Comparison of ENCODE assay signal across 20 cellular contexts in the genomic region with DNA sequence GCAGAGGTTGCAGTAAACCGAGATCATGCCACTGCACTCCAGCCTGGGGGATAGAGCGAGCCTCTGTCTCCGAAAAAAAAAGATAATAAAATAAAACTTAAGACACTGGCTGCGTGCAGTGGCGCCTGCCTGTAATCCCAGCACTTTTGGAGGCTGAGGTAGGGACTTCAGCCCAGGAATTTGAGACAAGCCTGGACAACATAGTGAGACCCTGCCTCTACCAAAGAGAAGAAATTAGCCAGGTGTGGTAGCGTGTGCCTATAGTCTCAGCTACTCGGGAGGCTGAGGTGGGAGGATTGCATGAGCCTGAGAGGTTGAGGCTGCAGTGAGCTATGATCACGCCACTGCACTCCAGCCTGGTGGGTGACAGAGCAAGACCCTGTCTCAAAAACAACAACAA. TPM values are rescaled to one million over a fixed set of nuclear protein-coding genes. Genes with fewer than 3 reads are reported as not detected.
DNase-seq lines count a peak whose midpoint lies in the region; ATAC-seq, FAIRE-seq and TF ChIP-seq lines count a peak whose summit lies in the region.
"Had no signal": no experiment of that assay in that cellular context is flagged by ENCODE, and none has a peak within 500 bp of the region (broad histone marks: within the 10 kb centered on the region; RNA-seq: fewer than 3 reads in every experiment).

No MANE protein-coding gene starts in this region.

- no peak for FAIRE-seq in A549 (lab: Jason Lieb, UNC)
- FAIRE-seq in H54 (lab: Jason Lieb, UNC), result no peak

- H3K4me3 ChIP-seq in A549 (no peak overlapping the region), fibroblast of lung (replicated peaks in 1 of 4; ENCODE audit: control extremely low read depth in 1 of 4, insufficient read depth in 1 of 4, low read depth in 3 of 4, low read length in 4 of 4) (no peak overlapping the region), gastrocnemius medialis (no peak overlapping the region), testis (no peak overlapping the region)
- H3K4me3 ChIP-seq: SJCRH30 had no signal

- peak overlapping the region; percentile 72 for H3K4me2 ChIP-seq in A549
- no peak overlapping the region for H3K4me2 ChIP-seq in fibroblast of lung (ENCODE audit: extremely low read depth, insufficient read depth, low read length)
- H3K4me2 ChIP-seq: KMS-11 had no signal

- no peaks in the 10 kb centered on the region for H3K9me3 Mint-ChIP-seq in HFFc6

- peaks cover 65% of the 10 kb centered on the region for H3K4me1 Mint-ChIP-seq in HFFc6 (ENCODE audit: low read depth)

- no peak for TF ChIP-seq CTCF in A549 (IDR thresholded peaks at IDR 0.05)
- no peak for TF ChIP-seq CTCF in HFFc6 (IDR thresholded peaks at IDR 0.05)
- no peak for TF ChIP-seq CTCF in fibroblast of lung (conservative IDR thresholded peaks at IDR 0.05 in 1 of 2, IDR thresholded peaks at IDR 0.05 in 1 of 2; ENCODE audit: low read depth in 1 of 2, low read length in 2 of 2)
- TF ChIP-seq CTCF in gastrocnemius medialis (IDR thresholded peaks at IDR 0.05 in 4 of 5, conservative IDR thresholded peaks at IDR 0.05 in 1 of 5), result no peak
- no peak for TF ChIP-seq CTCF in testis (IDR thresholded peaks at IDR 0.05)

- H3K36me3 Mint-ChIP-seq in HFFc6 (ENCODE audit: low read depth), result peaks cover 6% of the 10 kb centered on the region; the same call in 1 of the 2 replicates

- H3K9me3 ChIP-seq in A549 (no peaks in the 10 kb centered on the region), fibroblast of lung (ENCODE audit: control insufficient read depth, insufficient read depth, low read depth, low read length) (no peaks in the 10 kb centered on the region), gastrocnemius medialis (no peaks in the 10 kb centered on the region), testis (no peaks in the 10 kb centered on the region)
- H3K9me3 ChIP-seq: SJCRH30 had no signal

- H3K27ac Mint-ChIP-seq in HFFc6, result peak overlapping the region; percentile 88

- H3K27me3 Mint-ChIP-seq in HFFc6 (ENCODE audit: insufficient read depth), result peaks cover 1% of the 10 kb centered on the region

- H3K79me2 ChIP-seq in fibroblast of lung (ENCODE audit: control insufficient read depth, insufficient read depth, low read length), result peaks cover 8% of the 10 kb centered on the region

- no peak overlapping the region for H2AFZ ChIP-seq in fibroblast of lung (ENCODE audit: low read length)

- WGBS in A549 (ENCODE audit: missing lambda C conversion rate), result 94% methylated on average over 8 of the region's 8 CpGs
- 78 to 82% methylated on average over 8 of the region's 8 CpGs for WGBS in testis, 2 donors

- H3K27ac ChIP-seq in A549 (peak overlapping the region; percentile 66 to 79; a peak in 5 of 6 replicates), fibroblast of lung (ENCODE audit: insufficient read depth, low read length) (peak overlapping the region; percentile 8), gastrocnemius medialis (peak overlapping the region; percentile 95 to 100 (median 98)), testis (no peak overlapping the region)
- H3K27ac ChIP-seq: KMS-11, SJCRH30 had no signal

- TF ChIP-seq RAD21 in A549 (conservative IDR thresholded peaks at IDR 0.05 in 1 of 2, IDR thresholded peaks at IDR 0.05 in 1 of 2), result no peak

- CTCF ChIA-PET in A549 (lab: Yijun Ruan, JAX), result interaction anchor here (0.8 to 50.4 kb wide), 4 partner anchors 9 to 117 kb away, joined by 3 to 2395 read pairs (median 537); partner anchors contain the start of genes CDC6, GJD3 and RARA

- TF ChIP-seq EP300 in A549 (IDR thresholded peaks at IDR 0.05), result no peak

- peaks cover 2% of the 10 kb centered on the region for H3K36me3 ChIP-seq in fibroblast of lung (ENCODE audit: control insufficient read depth, insufficient read depth, low read length)
- no peaks in the 10 kb centered on the region for H3K36me3 ChIP-seq in gastrocnemius medialis
- H3K36me3 ChIP-seq in testis (ENCODE audit: low read depth, missing control alignments), result no peaks in the 10 kb centered on the region

- intact Hi-C loops in gastrocnemius medialis (cut with DNase I; ENCODE audit: low total_unique reads), result no loop called here
- intact Hi-C loops in testis (cut with DNase I; ENCODE audit: low total_unique reads), result no loop called here

- in situ Hi-C loops in gastrocnemius medialis (cut with MboI; ENCODE audit: low sequenced_read_pairs in 4 of 4), result no loop called here

- H3K27me3 ChIP-seq in fibroblast of lung (ENCODE audit: control insufficient read depth, insufficient read depth, low read length), result no peaks in the 10 kb centered on the region
- H3K27me3 ChIP-seq in gastrocnemius medialis, result no peaks in the 10 kb centered on the region
- H3K27me3 ChIP-seq in testis, result no peaks in the 10 kb centered on the region
- H3K27me3 ChIP-seq: SJCRH30 had no signal

- H3K4me1 ChIP-seq in A549 (peaks cover 64% of the 10 kb centered on the region), fibroblast of lung (ENCODE audit: control insufficient read depth, extremely low read depth, insufficient read depth, low read length) (peaks cover 33% of the 10 kb centered on the region), gastrocnemius medialis (peaks cover 89 to 95% of the 10 kb centered on the region in 2 donors), testis (peaks cover 100% of the 10 kb centered on the region)

- POLR2A ChIA-PET in A549 (lab: Yijun Ruan, JAX), result no interaction called here

- ATAC-seq in A549, result no peak
- ATAC-seq in gastrocnemius medialis, result no peak
- ATAC-seq: activated CD4-positive, CD25-positive, alpha-beta regulatory T cell treated with anti-CD3 and anti-CD28 coated beads, Interleukin-2, amount 50 U/mL, for 24 hours; left lobe of liver; stimulated activated naive CD8-positive, alpha-beta T cell treated with anti-CD3 and anti-CD28 coated beads, Interleukin-15, Interleukin-2, amounts not matched to agents 100 U/mL and 50 U/mL, for 24 hours had no signal

- no peak overlapping the region for H3K4me3 Mint-ChIP-seq in HFFc6

- no peak overlapping the region for H3K9ac ChIP-seq in fibroblast of lung (ENCODE audit: insufficient read depth, low read length)
- H3K9ac ChIP-seq: KMS-11 had no signal

- no peak for TF ChIP-seq POLR2A in A549 (IDR thresholded peaks at IDR 0.05; ENCODE audit: low read length)
- TF ChIP-seq POLR2A in gastrocnemius medialis (IDR thresholded peaks at IDR 0.05), result peak in 1 of 2 donors; percentile 13
- TF ChIP-seq POLR2A in H54 (IDR thresholded peaks at IDR 0.05; ENCODE audit: low read depth, low read length), result no peak
- TF ChIP-seq POLR2A in testis (IDR thresholded peaks at IDR 0.05), result no peak

- H4K20me1 ChIP-seq in fibroblast of lung (ENCODE audit: control insufficient read depth, extremely low read depth, insufficient read depth, low read length), result no peaks in the 10 kb centered on the region

- DNase-seq in A549 (ENCODE audit: low read depth in 1 of 2, low spot score in 1 of 2) (no peak), HFFc6 (no peak), fibroblast of lung (ENCODE audit: low read depth in 2 of 2) (no peak), gastrocnemius medialis (no peak), HUDEP-2 (lab: John Stamatoyannopoulos, UW; ENCODE audit: unreplicated experiment in 76 of 76) (no peak), H54 (ENCODE audit: insufficient read length, low spot score) (no peak), T-helper 1 cell (no peak), testis (no peak)
- DNase-seq: activated CD8-positive, alpha-beta memory T cell treated with anti-CD3 and anti-CD28 coated beads for 24 hours; DND-41; glutamatergic neuron; NCI-H1694 treated with DMSO at 0.1 percent for 48 hours; NCI-H226; nucleus accumbens; PC-3; SJCRH30; stimulated activated naive CD8-positive, alpha-beta T cell treated with anti-CD3 and anti-CD28 coated beads, Interleukin-15, Interleukin-2, amounts not matched to agents 100 U/mL and 50 U/mL, for 24 hours had no signal

RNA-seq across cellular contexts. Expression of gene RARA, which starts 26.6 kb away (rescaled TPM):
- polyA plus RNA-seq in A549 (2011; rRNA removed), result 8.6 and 9.9 TPM in 2 replicates
- 6.5 and 11.0 TPM in 2 replicates for polyA plus RNA-seq in A549 (2012; cell fraction: cytosol; rRNA removed)
- polyA plus RNA-seq in A549 (2012; cell fraction: nucleus; rRNA removed), result 17.6 and 21.1 TPM in 2 replicates
- 17.2 to 18.5 TPM (median 17.9 TPM) in 3 replicates for polyA plus RNA-seq in A549 (2017; fragmentation: RNase III; extraction: RNeasy Plus Mini Kit Qiagen cat#74134 plus additional on column Dnase treatment)
- 11.6 and 12.9 TPM in 2 replicates for polyA minus RNA-seq in A549 (2011; rRNA and poly(A)+ RNA removed)
- 10 to 100 TPM; 27.1 to 32.2 (median 28.8) TPM for total RNA-seq in HFFc6 (2021; fragmentation: NEBNext Ultra II Directional; extraction: Animal tissue kit (Norgen Biotek cat#: 25700))
- total RNA-seq in fibroblast of lung, result 7.8 and 10.5 TPM in 2 replicates
- 7.0 and 7.6 TPM in 2 replicates for polyA plus RNA-seq in fibroblast of lung
- polyA plus RNA-seq in fibroblast of lung (2012), result 27.6 and 29.8 TPM in 2 replicates
- polyA minus RNA-seq in fibroblast of lung (ENCODE audit: low replicate concordance), result 39.2 and 44.6 TPM in 2 replicates
- total RNA-seq in gastrocnemius medialis, result 10 to 100 TPM; 20.3 to 67.0 (median 48.4) TPM
- 10 to 100 TPM; 65.5 to 66.0 TPM for total RNA-seq in testis
- polyA plus RNA-seq in testis (ENCODE audit: insufficient read depth, low read depth, low replicate concordance), result 49.8 TPM

RNA-seq across cellular contexts. Expression of gene GJD3, which starts 28.9 kb away (rescaled TPM):
- polyA plus RNA-seq in A549 (2011; rRNA removed), result 0.09 TPM in 1 of 2 replicates, not detected in the other
- polyA plus RNA-seq in A549 (2012; cell fraction: cytosol; rRNA removed), result 0.21 and 0.41 TPM in 2 replicates
- polyA plus RNA-seq in A549 (2012; cell fraction: nucleus; rRNA removed), result 0.36 and 0.82 TPM in 2 replicates
- 0.40 to 1.2 TPM (median 0.70 TPM) in 3 replicates for polyA plus RNA-seq in A549 (2017; fragmentation: RNase III; extraction: RNeasy Plus Mini Kit Qiagen cat#74134 plus additional on column Dnase treatment)
- not detected in 2 replicates for polyA minus RNA-seq in A549 (2011; rRNA and poly(A)+ RNA removed)
- 1 to 10 TPM in 2 of 6 experiments, under 1 TPM in 4; 0.36 to 1.4 (median 0.81) TPM for total RNA-seq in HFFc6 (2021; fragmentation: NEBNext Ultra II Directional; extraction: Animal tissue kit (Norgen Biotek cat#: 25700))
- 3.9 and 4.3 TPM in 2 replicates for total RNA-seq in fibroblast of lung
- 0.16 and 0.99 TPM in 2 replicates for polyA plus RNA-seq in fibroblast of lung
- 0.36 TPM in 1 of 2 replicates, not detected in the other for polyA plus RNA-seq in fibroblast of lung (2012)
- 0.63 TPM in 1 of 2 replicates, not detected in the other for polyA minus RNA-seq in fibroblast of lung (ENCODE audit: low replicate concordance)
- 1 to 10 TPM in 1 of 4 donors, under 1 TPM in 1, not detected in 2; 0.98 to 1.2 TPM for total RNA-seq in gastrocnemius medialis
- 1 to 10 TPM; 2.1 to 2.6 TPM for total RNA-seq in testis
- not detected for polyA plus RNA-seq in testis (ENCODE audit: insufficient read depth, low read depth, low replicate concordance)
- total RNA-seq: PC-3, SJCRH30 had no signal

RNA-seq across cellular contexts. Expression of gene CDC6, which starts 47.9 kb away (rescaled TPM):
- polyA plus RNA-seq in A549 (2011; rRNA removed) (71.4 and 79.5 TPM in 2 replicates), A549 (2017; fragmentation: RNase III; extraction: RNeasy Plus Mini Kit Qiagen cat#74134 plus additional on column Dnase treatment) (66.6 to 67.5 TPM (median 67.0 TPM) in 3 replicates), fibroblast of lung (16.3 and 45.4 TPM in 2 replicates), testis (ENCODE audit: insufficient read depth, low read depth, low replicate concordance) (14.7 TPM)
- polyA plus RNA-seq in A549 (2012; cell fraction: cytosol; rRNA removed), result 41.7 and 44.4 TPM in 2 replicates
- polyA plus RNA-seq in A549 (2012; cell fraction: nucleus; rRNA removed), result 29.8 and 45.7 TPM in 2 replicates
- polyA minus RNA-seq in A549 (2011; rRNA and poly(A)+ RNA removed), result 27.0 and 28.3 TPM in 2 replicates
- 10 to 100 TPM; 16.9 to 36.0 (median 31.5) TPM for total RNA-seq in HFFc6 (2021; fragmentation: NEBNext Ultra II Directional; extraction: Animal tissue kit (Norgen Biotek cat#: 25700))
- total RNA-seq in fibroblast of lung (1.3 and 4.5 TPM in 2 replicates), gastrocnemius medialis (under 1 TPM in 3 of 4 donors, not detected in 1; 0.27 to 0.75 (median 0.66) TPM), testis (10 to 100 TPM; 12.4 to 22.8 TPM)
- 9.1 and 27.8 TPM in 2 replicates for polyA plus RNA-seq in fibroblast of lung (2012)
- polyA minus RNA-seq in fibroblast of lung (ENCODE audit: low replicate concordance), result 2.0 and 6.4 TPM in 2 replicates

Comparison
In these comparisons a context has a peak if more than half of its experiments do, and no peak if none do; other contexts are left out.
1. H3K27ac ChIP-seq: peak in A549 (2 of 2), fibroblast of lung (single experiment) and gastrocnemius medialis (4 of 4); none in testis (0 of 2).